In genomic region chr14:61281911-61282310, GRCh38 we compare ENCODE assay signal across 1 cellular context.
TF ChIP-seq lines count a peak whose summit lies in the region.

No MANE protein-coding gene starts in this region.

TF ChIP-seq in SK-N-SH treated with all-trans-retinoic acid at 6 μM for 48 hours, 23 proteins besides CTCF, POLR2A, EP300 and RAD21 (continued from another document):
- TF ChIP-seq POU6F1 (CRISPR knock-in tag; IDR thresholded peaks at IDR 0.05; ENCODE audit: borderline replicate concordance, low read depth) (no peak), CREB5 (CRISPR knock-in tag; IDR thresholded peaks at IDR 0.05; ENCODE audit: low read depth) (no peak), TOX (CRISPR knock-in tag; IDR thresholded peaks at IDR 0.05; ENCODE audit: borderline replicate concordance) (no peak), ESRRG (CRISPR knock-in tag; IDR thresholded peaks at IDR 0.05) (no peak), ZFP3 (CRISPR knock-in tag; IDR thresholded peaks at IDR 0.05) (no peak), ZNF565 (CRISPR knock-in tag; conservative IDR thresholded peaks at IDR 0.05; ENCODE audit: low read depth) (no peak), ZFP30 (CRISPR knock-in tag; IDR thresholded peaks at IDR 0.05) (no peak), ZNF8 (CRISPR knock-in tag; IDR thresholded peaks at IDR 0.05) (no peak), TCF4 (CRISPR knock-in tag; IDR thresholded peaks at IDR 0.05; ENCODE audit: borderline replicate concordance) (no peak), ZNF70 (CRISPR knock-in tag; IDR thresholded peaks at IDR 0.05) (no peak), CSRNP3 (CRISPR knock-in tag; IDR thresholded peaks at IDR 0.05) (no peak), SNAI2 (CRISPR knock-in tag; IDR thresholded peaks at IDR 0.05) (no peak)
TF ChIP-seq in SK-N-SH treated with all-trans-retinoic acid at 6 μM for 48 hours: peak in this region for 0.
